18 cellular contexts compared by ENCODE assay signal in genomic region chr11:78048561-78048960, GRCh38. TPM values are rescaled to one million over a fixed set of nuclear protein-coding genes. Genes with fewer than 3 reads are reported as not detected.
DNase-seq lines count a peak whose midpoint lies in the region; TF ChIP-seq lines count a peak whose summit lies in the region.
"Had no signal": no experiment of that assay in that cellular context is flagged by ENCODE, and none has a peak within 500 bp of the region (broad histone marks: within the 10 kb centered on the region; RNA-seq: fewer than 3 reads in every experiment).

No MANE protein-coding gene starts in this region.

- DNase-seq in AG08395 (ENCODE audit: low spot score) = peak; percentile 1
- DNase-seq in HFFc6 = no peak
- DNase-seq in WERI-Rb-1 = peak; percentile 70
- peak; percentile 52 for DNase-seq in mesendoderm
- DNase-seq in H7 = no peak
- no peak for DNase-seq in putamen (ENCODE audit: low spot score)
- no peak for DNase-seq in T-helper 1 cell
- DNase-seq in mesenteric fat pad (ENCODE audit: low spot score) = no peak
- DNase-seq: C1 segment of cervical spinal cord, GF-D8, MV-4-11, NCI-H1436, NCI-H2029 treated with DMSO at 0.1 percent for 48 hours, NCI-H2227 treated with DMSO at 0.1 percent for 48 hours, NCI-H69, SHP77 treated with DMSO at 0.1 percent for 48 hours had no signal

- peak overlapping the region; percentile 59 for H3K4me3 ChIP-seq in WERI-Rb-1 (ENCODE audit: low read depth, low read length)
- no peak overlapping the region for H3K4me3 ChIP-seq in mesendoderm (ENCODE audit: low read length)
- H3K4me3 ChIP-seq in H7 (ENCODE audit: insufficient read depth, low read depth, low read length) = no peak overlapping the region

- H3K4me1 Mint-ChIP-seq in HFFc6 (ENCODE audit: low read depth) = peaks cover 35% of the 10 kb centered on the region

- no peaks in the 10 kb centered on the region for H3K36me3 Mint-ChIP-seq in HFFc6 (ENCODE audit: low read depth)

- H3K4me2 ChIP-seq in mesendoderm (ENCODE audit: low read length) = no peak overlapping the region

- no peak overlapping the region for H3K4ac ChIP-seq in mesendoderm (ENCODE audit: low read depth, low read length)

- TF ChIP-seq CTCF in HFFc6 (IDR thresholded peaks at IDR 0.05) (peak; percentile 31; the same call in 1 of the 2 replicates), WERI-Rb-1 (IDR thresholded peaks at IDR 0.05; ENCODE audit: low read depth, low read length) (no peak)

- H3K27me3 ChIP-seq in WERI-Rb-1 (ENCODE audit: insufficient read depth, low read depth, severe bottlenecking) (no peaks in the 10 kb centered on the region), mesendoderm (ENCODE audit: insufficient read depth, low read length, poor library complexity) (no peaks in the 10 kb centered on the region), H7 (ENCODE audit: control insufficient read depth, insufficient read depth, low read length) (no peaks in the 10 kb centered on the region; the same call in 1 of the 2 replicates)

- H2BK120ac ChIP-seq in mesendoderm (ENCODE audit: low read depth, low read length) = no peak overlapping the region

- no peak overlapping the region for H3K18ac ChIP-seq in mesendoderm (ENCODE audit: low read length)

- H4K5ac ChIP-seq in mesendoderm (ENCODE audit: low read length) = no peak overlapping the region

- no peaks in the 10 kb centered on the region for H3K79me1 ChIP-seq in mesendoderm (ENCODE audit: low read length)

- no peak overlapping the region for H3K4me3 Mint-ChIP-seq in HFFc6

- H3K27me3 Mint-ChIP-seq in HFFc6 (ENCODE audit: insufficient read depth) = no peaks in the 10 kb centered on the region; the same call in 1 of the 2 replicates

- H2BK5ac ChIP-seq in mesendoderm (ENCODE audit: low read length) = no peak overlapping the region

- H3K56ac ChIP-seq in mesendoderm (ENCODE audit: low read length) = no peak overlapping the region

- no peaks in the 10 kb centered on the region for H3K9me3 ChIP-seq in WERI-Rb-1 (ENCODE audit: severe bottlenecking)

- H4K8ac ChIP-seq in mesendoderm (ENCODE audit: low read depth, low read length) = no peak overlapping the region

- H2BK15ac ChIP-seq in mesendoderm (replicated peaks; ENCODE audit: low read depth) = no peak overlapping the region

- no peaks in the 10 kb centered on the region for H3K79me2 ChIP-seq in mesendoderm (ENCODE audit: control insufficient read depth, insufficient read depth, low read length)

- H3K23ac ChIP-seq in mesendoderm (ENCODE audit: low read length) = no peak overlapping the region

- no peak overlapping the region for H2AK5ac ChIP-seq in mesendoderm (ENCODE audit: low read length)

- H3K27ac ChIP-seq in WERI-Rb-1 (peak overlapping the region; percentile 80), mesendoderm (ENCODE audit: low read depth, low read length) (no peak overlapping the region)

- WGBS in mesendoderm (ENCODE audit: extremely low coverage, insufficient coverage, low lambda C conversion rate) = no CpG with 5 or more reads among the region's 3 CpGs

- no peak overlapping the region for H3K27ac Mint-ChIP-seq in HFFc6

- no peak overlapping the region for H3K9ac ChIP-seq in mesendoderm (ENCODE audit: low read length)

- H3K36me3 ChIP-seq in WERI-Rb-1 (no peaks in the 10 kb centered on the region), mesendoderm (ENCODE audit: control insufficient read depth, insufficient read depth, low read length) (no peaks in the 10 kb centered on the region), H7 (replicated peaks; ENCODE audit: control insufficient read depth, insufficient read depth, low read length) (no peaks in the 10 kb centered on the region)

- no peaks in the 10 kb centered on the region for H3K9me3 Mint-ChIP-seq in HFFc6

- H3K4me1 ChIP-seq in mesendoderm (ENCODE audit: control insufficient read depth, low read depth, low read length) = peaks cover 5% of the 10 kb centered on the region

RNA-seq across cellular contexts. Expression of gene THRSP, which starts 15.1 kb away (rescaled TPM):
- not detected for total RNA-seq in HFFc6 (2021; fragmentation: NEBNext Ultra II Directional; extraction: Animal tissue kit (Norgen Biotek cat#: 25700))
- 0.04 TPM for polyA plus RNA-seq in mesendoderm (2013, experiment 1 of 2)
- polyA plus RNA-seq in mesendoderm (2013, experiment 2 of 2) = not detected
- total RNA-seq in H7 (2014; rRNA removed; shearing (Covaris generic)) = not detected in 2 replicates
- 9.2 TPM for total RNA-seq in mesenteric fat pad
- total RNA-seq: A172, H4 had no signal

RNA-seq across cellular contexts. Expression of gene KCTD14, which starts 25.5 kb away (rescaled TPM):
- 1 to 10 TPM in 2 of 6 experiments, under 1 TPM in 4; 0.17 to 1.5 (median 0.64) TPM for total RNA-seq in HFFc6 (2021; fragmentation: NEBNext Ultra II Directional; extraction: Animal tissue kit (Norgen Biotek cat#: 25700))
- polyA plus RNA-seq in mesendoderm (2013, experiment 1 of 2) = 23.6 TPM
- 23.6 TPM for polyA plus RNA-seq in mesendoderm (2013, experiment 2 of 2)
- 13.3 and 17.1 TPM in 2 replicates for total RNA-seq in H7 (2014; rRNA removed; shearing (Covaris generic))
- total RNA-seq in mesenteric fat pad = 1.4 TPM

RNA-seq across cellular contexts. Expression of gene NDUFC2, which starts 31.1 kb away (rescaled TPM):
- 100 to 1,000 TPM; 330 to 476 (median 410) TPM for total RNA-seq in HFFc6 (2021; fragmentation: NEBNext Ultra II Directional; extraction: Animal tissue kit (Norgen Biotek cat#: 25700))
- 307 TPM for polyA plus RNA-seq in mesendoderm (2013, experiment 1 of 2)
- polyA plus RNA-seq in mesendoderm (2013, experiment 2 of 2) = 298 TPM
- 153 and 258 TPM in 2 replicates for total RNA-seq in H7 (2014; rRNA removed; shearing (Covaris generic))
- 276 TPM for total RNA-seq in mesenteric fat pad

RNA-seq across cellular contexts. Expression of gene INTS4, which starts 54.1 kb away (rescaled TPM):
- 10 to 100 TPM; 23.8 to 30.1 (median 28.3) TPM for total RNA-seq in HFFc6 (2021; fragmentation: NEBNext Ultra II Directional; extraction: Animal tissue kit (Norgen Biotek cat#: 25700))
- polyA plus RNA-seq in mesendoderm (2013, experiment 1 of 2) = 17.7 TPM
- 19.1 TPM for polyA plus RNA-seq in mesendoderm (2013, experiment 2 of 2)
- 33.2 and 36.7 TPM in 2 replicates for total RNA-seq in H7 (2014; rRNA removed; shearing (Covaris generic))
- 32.3 TPM for total RNA-seq in mesenteric fat pad

Comparison
In these comparisons a context has a peak if more than half of its experiments do, and no peak if none do; other contexts are left out.
1. DNase-seq: peak in AG08395 (single experiment), WERI-Rb-1 (single experiment) and mesendoderm (single experiment); none in HFFc6 (single experiment), H7 (single experiment), putamen (single experiment), T-helper 1 cell (0 of 5) and mesenteric fat pad (single experiment).